8 cellular contexts compared by ENCODE assay signal in genomic region chr14:63641473-63642228, GRCh38. TPM values are rescaled to one million over a fixed set of nuclear protein-coding genes. Genes with fewer than 3 reads are reported as not detected.
DNase-seq lines count a peak whose midpoint lies in the region; ATAC-seq and TF ChIP-seq lines count a peak whose summit lies in the region.

TSS of gene WDR89 (minus strand) at chr14:63641871. CDS start at chr14:63599942, 41,929 bp downstream.

- peak within 1 kb of the TSS; percentile 91 for H3K4me2 ChIP-seq in SU-DHL-6 (ENCODE audit: low read depth, low read length, poor library complexity, severe bottlenecking)

- intact Hi-C loops in head of caudate nucleus (cut with DNase I) (loop anchor here (5.0 to 10.0 kb wide), 2 partner anchors 86 to 97 kb away; partner anchors contain the start of genes PPP2R5E and SGPP1), thyroid gland (cut with DNase I) (no loop called here)

- H3K27ac Mint-ChIP-seq in activated naive CD8-positive, alpha-beta T cell treated with anti-CD3 and anti-CD28 coated beads, Interleukin-2, amount 10 ng/mL, durations not matched to agents 7 days and 5 days, result peak within 1 kb of the TSS; percentile 92
- peak within 1 kb of the TSS; percentile 95 for H3K27ac Mint-ChIP-seq in osteocyte (ENCODE audit: unreplicated experiment)

- peak within 1 kb of the TSS; percentile 93 for H3K4me3 Mint-ChIP-seq in activated naive CD8-positive, alpha-beta T cell treated with anti-CD3 and anti-CD28 coated beads, Interleukin-2, amount 10 ng/mL, durations not matched to agents 7 days and 5 days
- H3K4me3 Mint-ChIP-seq in osteocyte (ENCODE audit: unreplicated experiment), result peak within 1 kb of the TSS; percentile 97

- no peaks in the 10 kb centered on the region for H3K36me3 ChIP-seq in SU-DHL-6 (ENCODE audit: low read length)
- no peaks in the 10 kb centered on the region for H3K36me3 ChIP-seq in thyroid gland

- H4K20me1 ChIP-seq in SU-DHL-6 (ENCODE audit: low read depth, low read length), result no peaks in the 10 kb centered on the region

- peaks cover 0 to 6% of the 10 kb centered on the region in 2 donors for H3K4me1 ChIP-seq in thyroid gland

- no peaks in the 10 kb centered on the region for H3K27me3 Mint-ChIP-seq in activated naive CD8-positive, alpha-beta T cell treated with anti-CD3 and anti-CD28 coated beads, Interleukin-2, amount 10 ng/mL, durations not matched to agents 7 days and 5 days
- no peaks in the 10 kb centered on the region for H3K27me3 Mint-ChIP-seq in osteocyte (ENCODE audit: unreplicated experiment)

- peak within 1 kb of the TSS; percentile 69 for H2AFZ ChIP-seq in SU-DHL-6 (ENCODE audit: low read depth, low read length, severe bottlenecking)

- peak within 1 kb of the TSS; percentile 75 for H3K4me3 ChIP-seq in SU-DHL-6 (ENCODE audit: insufficient read depth, low read length, poor library complexity, severe bottlenecking)
- H3K4me3 ChIP-seq in thyroid gland (replicated peaks in 1 of 3), result peak within 1 kb of the TSS in 2 of 3 donors; percentile 55 to 59

- H3F3A ChIP-seq in SU-DHL-6 (ENCODE audit: insufficient read depth), result peaks cover 35% of the 10 kb centered on the region

- peaks cover 3% of the 10 kb centered on the region for H3K9me3 Mint-ChIP-seq in activated naive CD8-positive, alpha-beta T cell treated with anti-CD3 and anti-CD28 coated beads, Interleukin-2, amount 10 ng/mL, durations not matched to agents 7 days and 5 days
- H3K9me3 Mint-ChIP-seq in osteocyte (ENCODE audit: unreplicated experiment), result peaks cover 6% of the 10 kb centered on the region

- peak within 1 kb of the TSS; percentile 66 for H3K9ac ChIP-seq in SU-DHL-6 (ENCODE audit: low read length)

- H3K9me2 ChIP-seq in SU-DHL-6 (replicated peaks; ENCODE audit: insufficient read depth, low read length), result no peaks in the 10 kb centered on the region

- peak; percentile 99 for DNase-seq in NCI-H128 (lab: John Stamatoyannopoulos, UW; ENCODE audit: unreplicated experiment)
- DNase-seq in activated naive CD8-positive, alpha-beta T cell treated with anti-CD3 and anti-CD28 coated beads, Interleukin-2, amount 10 ng/mL, durations not matched to agents 7 days and 5 days, result peak; percentile 88
- peak; percentile 93 to 99 (median 98) for DNase-seq in head of caudate nucleus
- peak; percentile 99 for DNase-seq in osteocyte (ENCODE audit: extremely low spot score, unreplicated experiment)
- peak; percentile 98 to 99 for DNase-seq in thyroid gland

- peaks cover 45% of the 10 kb centered on the region for H3K79me2 ChIP-seq in SU-DHL-6 (ENCODE audit: insufficient read depth, low read length)

- POLR2A ChIA-PET in activated naive CD8-positive, alpha-beta T cell treated with anti-CD3 and anti-CD28 coated beads, Interleukin-2, amount 10 ng/mL, durations not matched to agents 7 days and 5 days (lab: Charles Lee), result interaction anchor here (0.6 to 1.9 kb wide), 13 partner anchors 10 to 861 kb away, joined by 3 to 25 read pairs (median 4); partner anchors contain the start of genes PPP2R5E and SGPP1

- peaks cover 17% of the 10 kb centered on the region for H3K36me3 Mint-ChIP-seq in activated naive CD8-positive, alpha-beta T cell treated with anti-CD3 and anti-CD28 coated beads, Interleukin-2, amount 10 ng/mL, durations not matched to agents 7 days and 5 days
- peaks cover 7% of the 10 kb centered on the region for H3K36me3 Mint-ChIP-seq in osteocyte (ENCODE audit: unreplicated experiment)

- peaks cover 26% of the 10 kb centered on the region for H3K4me1 Mint-ChIP-seq in activated naive CD8-positive, alpha-beta T cell treated with anti-CD3 and anti-CD28 coated beads, Interleukin-2, amount 10 ng/mL, durations not matched to agents 7 days and 5 days
- H3K4me1 Mint-ChIP-seq in osteocyte (ENCODE audit: unreplicated experiment), result peaks cover 11% of the 10 kb centered on the region

- peak; percentile 39 to 86 for TF ChIP-seq POLR2A in thyroid gland (IDR thresholded peaks at IDR 0.05)

- TF ChIP-seq CTCF in GM12873 (IDR thresholded peaks at IDR 0.05; ENCODE audit: insufficient read depth, low read depth, low read length, missing control alignments), result peak; percentile 84
- peak; percentile 32 for TF ChIP-seq CTCF in SU-DHL-6 (IDR thresholded peaks at IDR 0.05; ENCODE audit: insufficient read depth, low read length, poor library complexity, severe bottlenecking)
- peak; percentile 73 for TF ChIP-seq CTCF in osteocyte (IDR thresholded peaks at IDR 0.05)
- peak; percentile 52 to 95 (median 90) for TF ChIP-seq CTCF in thyroid gland (IDR thresholded peaks at IDR 0.05)

- H3K27me3 ChIP-seq in SU-DHL-6 (ENCODE audit: low read length), result no peaks in the 10 kb centered on the region
- no peaks in the 10 kb centered on the region for H3K27me3 ChIP-seq in thyroid gland

- ATAC-seq in HG02759 (IDR thresholded peaks at IDR 0.05; ENCODE audit: unreplicated experiment), result peak; percentile 89
- peak; percentile 93 for ATAC-seq in activated naive CD8-positive, alpha-beta T cell treated with anti-CD3 and anti-CD28 coated beads, Interleukin-2, amount 10 ng/mL, durations not matched to agents 7 days and 5 days (ENCODE audit: low read depth)

- WGBS in thyroid gland, 2 donors, result 1% methylated on average over 40 to 52 of the region's 60 CpGs

- H3K9me3 ChIP-seq in SU-DHL-6 (ENCODE audit: insufficient read depth, low read length), result no peaks in the 10 kb centered on the region
- no peaks in the 10 kb centered on the region for H3K9me3 ChIP-seq in thyroid gland

- peak within 1 kb of the TSS; percentile 89 for H3K27ac ChIP-seq in SU-DHL-6 (ENCODE audit: low read depth, low read length)
- H3K27ac ChIP-seq in thyroid gland, result peak within 1 kb of the TSS; percentile 91 to 97 (median 97)

RNA-seq across cellular contexts. Expression of gene WDR89, which starts in this region (rescaled TPM):
- 10 to 100 TPM; 22.7 to 23.1 TPM for total RNA-seq in activated naive CD8-positive, alpha-beta T cell treated with anti-CD3 and anti-CD28 coated beads, Interleukin-2, amount 10 ng/mL, durations not matched to agents 7 days and 5 days
- 8.8 and 9.2 TPM in 2 replicates for total RNA-seq in osteocyte
- 10 to 100 TPM in 3 of 4 donors, 1 to 10 TPM in 1; 9.4 to 15.0 (median 13.5) TPM for total RNA-seq in thyroid gland

Comparison
In these comparisons a context has a peak if more than half of its experiments do, and no peak if none do; other contexts are left out.
1. Peak in every context shown above with its lines: DNase-seq, ATAC-seq, H3K4me3 ChIP-seq and H3K27ac ChIP-seq.
2. CTCF ChIP-seq: peak in every context shown above with its lines; median percentile 90 in thyroid gland; 84 in GM12873; 73 in osteocyte; 32 in SU-DHL-6.